17 cellular contexts compared by ENCODE assay signal in the genomic region with DNA sequence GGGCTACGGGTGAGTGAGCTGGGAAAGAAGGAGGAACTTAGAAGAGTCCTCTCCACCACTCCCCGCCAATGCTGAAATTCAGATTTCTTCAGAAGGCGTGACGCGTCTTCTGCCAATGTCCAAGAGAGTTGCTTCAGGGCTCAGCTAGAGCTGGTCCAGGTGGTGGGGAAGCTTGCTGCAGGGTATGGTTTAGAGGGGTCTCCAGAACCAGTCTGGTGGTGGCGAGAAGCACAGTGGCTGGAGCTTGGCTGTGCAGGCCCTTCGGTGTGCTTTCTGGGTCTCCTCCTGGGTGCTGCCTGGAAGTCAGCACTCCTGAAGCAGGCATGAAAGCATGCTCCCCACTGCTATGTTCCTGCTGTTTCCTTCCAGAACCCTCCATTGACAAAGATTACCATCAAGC.
DNase-seq lines count a peak whose midpoint lies in the region; ATAC-seq lines count a peak whose summit lies in the region.
"Had no signal": no experiment of that assay in that cellular context is flagged by ENCODE, and none has a peak within 500 bp of the region (broad histone marks: within the 10 kb centered on the region; RNA-seq: fewer than 3 reads in every experiment).

No MANE protein-coding gene starts in this region.

- no peak for ATAC-seq in activated CD8-positive, alpha-beta memory T cell treated with anti-CD3 and anti-CD28 coated beads, Interleukin-2, amount 10 ng/mL, durations not matched to agents 7 days and 5 days
- ATAC-seq: GM12878 had no signal

- CTCF ChIA-PET in activated CD8-positive, alpha-beta memory T cell treated with anti-CD3 and anti-CD28 coated beads, Interleukin-2, amount 10 ng/mL, durations not matched to agents 7 days and 5 days (lab: Charles Lee) = no interaction called here

- no peak overlapping the region for H3K4me3 Mint-ChIP-seq in activated CD8-positive, alpha-beta memory T cell treated with anti-CD3 and anti-CD28 coated beads, Interleukin-2, amount 10 ng/mL, durations not matched to agents 7 days and 5 days
- H3K4me3 Mint-ChIP-seq: CD4-positive, alpha-beta memory T cell had no signal

- no peaks in the 10 kb centered on the region for H3K36me3 Mint-ChIP-seq in activated CD8-positive, alpha-beta memory T cell treated with anti-CD3 and anti-CD28 coated beads, Interleukin-2, amount 10 ng/mL, durations not matched to agents 7 days and 5 days
- H3K36me3 Mint-ChIP-seq: CD4-positive, alpha-beta memory T cell had no signal

- peaks cover 2% of the 10 kb centered on the region for H3K9me3 Mint-ChIP-seq in activated CD8-positive, alpha-beta memory T cell treated with anti-CD3 and anti-CD28 coated beads, Interleukin-2, amount 10 ng/mL, durations not matched to agents 7 days and 5 days (ENCODE audit: low read depth)

- H3K4me1 Mint-ChIP-seq in activated CD8-positive, alpha-beta memory T cell treated with anti-CD3 and anti-CD28 coated beads, Interleukin-2, amount 10 ng/mL, durations not matched to agents 7 days and 5 days = no peaks in the 10 kb centered on the region
- H3K4me1 Mint-ChIP-seq: CD4-positive, alpha-beta memory T cell had no signal

- no peak overlapping the region for H3K27ac Mint-ChIP-seq in activated CD8-positive, alpha-beta memory T cell treated with anti-CD3 and anti-CD28 coated beads, Interleukin-2, amount 10 ng/mL, durations not matched to agents 7 days and 5 days
- H3K27ac Mint-ChIP-seq: CD4-positive, alpha-beta memory T cell had no signal

- DNase-seq in activated CD8-positive, alpha-beta memory T cell treated with anti-CD3 and anti-CD28 coated beads, Interleukin-2, amount 10 ng/mL, durations not matched to agents 7 days and 5 days = peak; percentile 18
- no peak for DNase-seq in activated CD8-positive, alpha-beta memory T cell treated with anti-CD3 and anti-CD28 coated beads, Interleukin-2, amount 50 U/mL, for 48 hours
- DNase-seq in ecto neural progenitor cell (ENCODE audit: low spot score) (peak; percentile 29), mucosa of gallbladder (ENCODE audit: low spot score) (peak; percentile 8), T-helper 9 cell (no peak), NCI-H1436 (lab: John Stamatoyannopoulos, UW) (no peak)
- DNase-seq: C1 segment of cervical spinal cord; Calu3; CD4-positive, alpha-beta memory T cell; COR-L47; DMS53; EL; GDM1; GM23248; H7; HCEC 1CT had no signal

- no peaks in the 10 kb centered on the region for H3K27me3 Mint-ChIP-seq in activated CD8-positive, alpha-beta memory T cell treated with anti-CD3 and anti-CD28 coated beads, Interleukin-2, amount 10 ng/mL, durations not matched to agents 7 days and 5 days

Comparison
In these comparisons a context has a peak if more than half of its experiments do, and no peak if none do; other contexts are left out.
1. DNase-seq: peak in activated CD8-positive, alpha-beta memory T cell treated with anti-CD3 and anti-CD28 coated beads, Interleukin-2, amount 10 ng/mL, durations not matched to agents 7 days and 5 days (single experiment), ecto neural progenitor cell (single experiment) and mucosa of gallbladder (single experiment); none in activated CD8-positive, alpha-beta memory T cell treated with anti-CD3 and anti-CD28 coated beads, Interleukin-2, amount 50 U/mL, for 48 hours (single experiment), T-helper 9 cell (single experiment) and NCI-H1436 (single experiment).